In the genomic region with DNA sequence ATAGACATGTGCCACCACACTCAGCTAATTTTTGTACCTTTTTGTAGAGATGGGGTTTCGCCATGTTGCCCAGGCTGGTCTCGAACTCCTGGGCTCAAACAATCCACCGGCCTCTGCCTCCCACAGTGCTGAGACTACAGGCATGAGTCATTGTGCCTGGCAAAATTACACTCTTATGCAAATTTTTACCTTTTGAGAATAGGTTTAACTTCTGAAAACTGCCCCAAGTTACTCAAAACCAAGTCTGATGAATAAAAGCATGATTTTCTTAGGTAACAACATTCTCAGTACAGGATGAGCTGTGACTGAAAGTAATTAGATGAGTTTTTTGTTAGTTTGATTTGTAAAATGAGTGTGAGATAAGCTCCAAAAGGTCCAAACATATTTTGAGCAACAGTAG, we compare ENCODE assay signal across 21 cellular contexts.
DNase-seq lines count a peak whose midpoint lies in the region; ATAC-seq and TF ChIP-seq lines count a peak whose summit lies in the region.
"Had no signal": no experiment of that assay in that cellular context is flagged by ENCODE, and none has a peak within 500 bp of the region (broad histone marks: within the 10 kb centered on the region; RNA-seq: fewer than 3 reads in every experiment).

No MANE protein-coding gene starts in this region.

- H3K27ac ChIP-seq in naive thymus-derived CD4-positive, alpha-beta T cell (ENCODE audit: low read depth, low read length): no peak overlapping the region
- H3K27ac ChIP-seq: 22Rv1, BLaER1, cardiac muscle cell, left ventricle myocardium inferior, parathyroid adenoma, RWPE1, spleen, thoracic aorta had no signal

- H3K9me3 Mint-ChIP-seq in activated naive CD8-positive, alpha-beta T cell treated with anti-CD3 and anti-CD28 coated beads, Interleukin-2, amount 50 U/mL, for 24 hours: no peaks in the 10 kb centered on the region
- no peaks in the 10 kb centered on the region for H3K9me3 Mint-ChIP-seq in naive thymus-derived CD4-positive, alpha-beta T cell
- H3K9me3 Mint-ChIP-seq: activated naive CD4-positive, alpha-beta T cell treated with anti-CD3 and anti-CD28 coated beads, Interleukin-2, amount 50 U/mL, for 24 hours; T-helper 1 cell treated with Interleukin-12 subunit alpha and Interleukin-12 subunit beta and Interleukin-4 antibody, amounts not matched to agents 30 μg/mL and 1 μg/mL, for 36 hours had no signal

- no peak overlapping the region for H3K4me3 ChIP-seq in naive thymus-derived CD4-positive, alpha-beta T cell (ENCODE audit: low read length)
- H3K4me3 ChIP-seq: BLaER1, cardiac muscle cell, left ventricle myocardium inferior, spleen, thoracic aorta had no signal

- peak; percentile 39 to 71 for ATAC-seq in activated CD4-positive, CD25-positive, alpha-beta regulatory T cell treated with anti-CD3 and anti-CD28 coated beads, Interleukin-2, amount 50 U/mL, for 24 hours
- ATAC-seq in GM18868 (IDR thresholded peaks at IDR 0.05; ENCODE audit: unreplicated experiment) (peak; percentile 75), HG02981 (IDR thresholded peaks at IDR 0.05; ENCODE audit: unreplicated experiment) (peak; percentile 63)
- peak; percentile 36 for ATAC-seq in activated naive CD8-positive, alpha-beta T cell treated with anti-CD3 and anti-CD28 coated beads, Interleukin-2, amount 50 U/mL, for 24 hours
- no peak for ATAC-seq in naive thymus-derived CD4-positive, alpha-beta T cell

- H3K4me3 Mint-ChIP-seq in activated naive CD8-positive, alpha-beta T cell treated with anti-CD3 and anti-CD28 coated beads, Interleukin-2, amount 50 U/mL, for 24 hours: no peak overlapping the region
- H3K4me3 Mint-ChIP-seq in naive thymus-derived CD4-positive, alpha-beta T cell: no peak overlapping the region
- H3K4me3 Mint-ChIP-seq: activated naive CD4-positive, alpha-beta T cell treated with anti-CD3 and anti-CD28 coated beads, Interleukin-2, amount 50 U/mL, for 24 hours; T-helper 1 cell treated with Interleukin-12 subunit alpha and Interleukin-12 subunit beta and Interleukin-4 antibody, amounts not matched to agents 30 μg/mL and 1 μg/mL, for 36 hours had no signal

- no peak for TF ChIP-seq POLR2A in erythroblast (IDR thresholded peaks at IDR 0.05; ENCODE audit: low read length)

- peaks cover 9% of the 10 kb centered on the region for H3K4me1 Mint-ChIP-seq in activated naive CD8-positive, alpha-beta T cell treated with anti-CD3 and anti-CD28 coated beads, Interleukin-2, amount 50 U/mL, for 24 hours
- H3K4me1 Mint-ChIP-seq in naive thymus-derived CD4-positive, alpha-beta T cell: no peaks in the 10 kb centered on the region
- H3K4me1 Mint-ChIP-seq: activated naive CD4-positive, alpha-beta T cell treated with anti-CD3 and anti-CD28 coated beads, Interleukin-2, amount 50 U/mL, for 24 hours had no signal

- H3K4me1 ChIP-seq in naive thymus-derived CD4-positive, alpha-beta T cell (ENCODE audit: control insufficient read depth in 2 of 2, insufficient read depth in 2 of 2, low read length in 2 of 2): no peaks in the 10 kb centered on the region
- H3K4me1 ChIP-seq: BLaER1, left ventricle myocardium inferior, parathyroid adenoma, spleen had no signal

- intact Hi-C loops in naive thymus-derived CD4-positive, alpha-beta T cell (cut with micrococcal nuclease): no loop called here

- no peak for DNase-seq in activated CD4-positive, CD25-positive, alpha-beta regulatory T cell (lab: John Stamatoyannopoulos, UW)
- no peak for DNase-seq in activated naive CD8-positive, alpha-beta T cell treated with anti-CD3 and anti-CD28 coated beads, Interleukin-2, amount 50 U/mL, for 24 hours
- DNase-seq in erythroblast (lab: John Stamatoyannopoulos, UW) (no peak), amygdala (lab: John Stamatoyannopoulos, UW) (no peak)
- DNase-seq in naive thymus-derived CD4-positive, alpha-beta T cell: no peak
- DNase-seq: activated CD4-positive, CD25-positive, alpha-beta regulatory T cell treated with anti-CD3 and anti-CD28 coated beads, Interleukin-2, amount 50 U/mL, for 72 hours; DMS 273 treated with DMSO at 0.1 percent for 48 hours; effector CD8-positive, alpha-beta T cell; left ventricle myocardium inferior; spleen had no signal

- POLR2A ChIA-PET in naive thymus-derived CD4-positive, alpha-beta T cell (lab: Charles Lee): no interaction called here

- H3K36me3 Mint-ChIP-seq in activated naive CD8-positive, alpha-beta T cell treated with anti-CD3 and anti-CD28 coated beads, Interleukin-2, amount 50 U/mL, for 24 hours (ENCODE audit: low read depth): no peaks in the 10 kb centered on the region
- H3K36me3 Mint-ChIP-seq in naive thymus-derived CD4-positive, alpha-beta T cell: no peaks in the 10 kb centered on the region
- H3K36me3 Mint-ChIP-seq: activated naive CD4-positive, alpha-beta T cell treated with anti-CD3 and anti-CD28 coated beads, Interleukin-2, amount 50 U/mL, for 24 hours had no signal

- no peaks in the 10 kb centered on the region for H3K27me3 ChIP-seq in naive thymus-derived CD4-positive, alpha-beta T cell (ENCODE audit: control insufficient read depth in 2 of 2, insufficient read depth in 2 of 2, low read length in 2 of 2)
- H3K27me3 ChIP-seq: BLaER1, cardiac muscle cell had no signal

- CTCF ChIA-PET in naive thymus-derived CD4-positive, alpha-beta T cell (lab: Charles Lee): no interaction called here

- no peaks in the 10 kb centered on the region for H3K9me3 ChIP-seq in naive thymus-derived CD4-positive, alpha-beta T cell (ENCODE audit: control insufficient read depth in 2 of 3, low read length in 3 of 3)
- H3K9me3 ChIP-seq: BLaER1, left ventricle myocardium inferior, spleen, thoracic aorta had no signal

- no peak overlapping the region for H3K27ac Mint-ChIP-seq in activated naive CD8-positive, alpha-beta T cell treated with anti-CD3 and anti-CD28 coated beads, Interleukin-2, amount 50 U/mL, for 24 hours
- no peak overlapping the region for H3K27ac Mint-ChIP-seq in naive thymus-derived CD4-positive, alpha-beta T cell
- H3K27ac Mint-ChIP-seq: activated naive CD4-positive, alpha-beta T cell treated with anti-CD3 and anti-CD28 coated beads, Interleukin-2, amount 50 U/mL, for 24 hours; T-helper 1 cell treated with Interleukin-12 subunit alpha and Interleukin-12 subunit beta and Interleukin-4 antibody, amounts not matched to agents 30 μg/mL and 1 μg/mL, for 36 hours had no signal

- peaks cover 25% of the 10 kb centered on the region for H3K27me3 Mint-ChIP-seq in activated naive CD8-positive, alpha-beta T cell treated with anti-CD3 and anti-CD28 coated beads, Interleukin-2, amount 50 U/mL, for 24 hours
- peaks cover 13 to 48% (median 40%) of the 10 kb centered on the region in 5 donors for H3K27me3 Mint-ChIP-seq in naive thymus-derived CD4-positive, alpha-beta T cell

- H3K36me3 ChIP-seq in naive thymus-derived CD4-positive, alpha-beta T cell (ENCODE audit: control insufficient read depth in 2 of 3, insufficient read depth in 3 of 3, low read length in 3 of 3): no peaks in the 10 kb centered on the region
- H3K36me3 ChIP-seq: BLaER1, cardiac muscle cell, left ventricle myocardium inferior, spleen, thoracic aorta had no signal
